15 cellular contexts compared by ENCODE assay signal in the genomic region with DNA sequence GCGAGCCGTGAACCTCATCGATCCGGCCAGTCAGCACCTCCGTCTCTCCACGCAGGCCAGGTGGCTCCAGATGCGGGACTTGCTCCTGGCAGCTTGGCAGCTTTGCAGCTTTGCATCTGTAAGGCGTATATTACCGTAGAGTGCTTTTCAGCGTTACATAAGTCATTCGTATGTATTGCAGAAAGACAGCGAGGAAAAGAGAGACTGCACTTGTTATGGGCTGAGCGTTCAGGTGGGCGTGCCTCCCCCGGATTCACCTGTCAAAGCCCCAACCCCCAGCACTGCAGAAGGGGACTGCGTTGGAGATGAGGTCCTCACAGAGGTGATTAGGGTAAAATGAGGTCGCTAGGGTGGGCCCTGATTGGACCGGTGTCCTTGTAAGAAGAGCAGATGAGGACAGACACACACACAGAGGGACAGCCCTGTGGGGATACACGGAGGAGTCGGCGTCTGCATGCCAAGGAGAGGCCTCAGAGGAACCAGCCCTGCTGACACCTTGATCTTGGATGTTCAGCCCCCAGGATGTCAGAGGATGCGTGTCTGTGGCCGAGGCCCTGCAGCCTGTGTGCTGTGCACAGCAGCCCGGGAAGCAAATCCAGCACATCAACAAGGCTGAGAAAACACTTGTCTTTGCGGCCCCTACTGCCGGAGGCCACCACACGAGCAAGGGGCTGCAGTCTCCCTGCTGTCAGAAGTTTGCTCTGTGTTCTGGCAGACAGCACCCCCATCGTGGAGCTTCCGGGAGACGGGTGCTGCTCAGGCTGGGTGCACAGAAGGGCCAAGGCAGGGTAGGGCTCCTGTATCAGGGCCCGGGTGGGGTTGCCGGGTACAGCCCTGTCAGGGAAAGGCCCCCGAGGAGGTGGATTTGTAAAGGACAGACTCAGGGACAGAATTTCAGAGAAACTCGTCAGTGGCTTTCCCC. TPM values are rescaled to one million over a fixed set of nuclear protein-coding genes. Genes with fewer than 3 reads are reported as not detected.
DNase-seq lines count a peak whose midpoint lies in the region; ATAC-seq, FAIRE-seq and TF ChIP-seq lines count a peak whose summit lies in the region.
"Had no signal": no experiment of that assay in that cellular context is flagged by ENCODE, and none has a peak within 500 bp of the region (broad histone marks: within the 10 kb centered on the region; RNA-seq: fewer than 3 reads in every experiment).

No MANE protein-coding gene starts in this region.

- no peak overlapping the region for H3K27ac Mint-ChIP-seq in type B pancreatic cell

- no peaks in the 10 kb centered on the region for H3K9me3 Mint-ChIP-seq in type B pancreatic cell

- no peaks in the 10 kb centered on the region for H3K79me2 ChIP-seq in GM12878 (ENCODE audit: control insufficient read depth, insufficient read depth, low read length)

- RAD21 ChIA-PET in GM12878 (lab: Charles Lee; ENCODE audit: unreplicated experiment) = interaction anchor here (0.8 to 1.4 kb wide), 5 partner anchors 10 to 49 kb away, joined by 3 to 4 read pairs (median 3); no protein-coding TSS in a partner anchor

- H3K4me2 ChIP-seq in BLaER1 treated with 17β-estradiol and CSF1 and Interleukin-3, amounts not matched to agents 10 nM and 100 nM = peak overlapping the region in 6 of 11 experiments; percentile 20 to 85 (median 76); a peak in 11 of 22 replicates
- H3K4me2 ChIP-seq in GM12878 (ENCODE audit: control insufficient read depth, insufficient read depth) = no peak overlapping the region

- H4K20me1 ChIP-seq in BLaER1 treated with 17β-estradiol and CSF1 and Interleukin-3, amounts not matched to agents 10 nM and 100 nM = 0 out of 22 replicates have a peak, but pooled peaks cover 0 to 5% (median 0%) of the 10 kb centered on the region in 11 experiments
- H4K20me1 ChIP-seq in GM12878 (ENCODE audit: control insufficient read depth, insufficient read depth) = no peaks in the 10 kb centered on the region

- TF ChIP-seq CTCF in GM12878 (IDR thresholded peaks at IDR 0.05 in 2 of 3, conservative IDR thresholded peaks at IDR 0.05 in 1 of 3; ENCODE audit: control insufficient read depth in 2 of 3, extremely low read depth in 1 of 3, insufficient read depth in 1 of 3, low read depth in 3 of 3, low read length in 3 of 3) = no peak
- TF ChIP-seq CTCF in type B pancreatic cell (conservative IDR thresholded peaks at IDR 0.05) = no peak

- no peak for TF ChIP-seq POLR2A in GM12878 (IDR thresholded peaks at IDR 0.05; ENCODE audit: low read depth, low read length)

- no peak for FAIRE-seq in GM12878 (lab: Jason Lieb, UNC)
- FAIRE-seq: endometrium had no signal

- no TSS peak for BruUV-seq in GM12878 (replicated peaks; lab: Mats Ljungman, UMichigan)

- 73% methylated on average over 34 of the region's 34 CpGs for WGBS in GM12878 (ENCODE audit: insufficient coverage, insufficient replicate concordance, low lambda C conversion rate, missing lambda C conversion rate)

- peaks cover 11 to 28% (median 22%) of the 10 kb centered on the region in 11 experiments for H3K9me3 ChIP-seq in BLaER1 treated with 17β-estradiol and CSF1 and Interleukin-3, amounts not matched to agents 10 nM and 100 nM (replicated peaks in 1 of 11)
- peaks cover 6% of the 10 kb centered on the region; the same call in 2 of the 3 replicates for H3K9me3 ChIP-seq in GM12878 (replicated peaks; ENCODE audit: control insufficient read depth, insufficient read depth, low read length)
- H3K9me3 ChIP-seq: sigmoid colon, thoracic aorta had no signal

- H3K4me3 ChIP-seq in BLaER1 treated with 17β-estradiol and CSF1 and Interleukin-3, amounts not matched to agents 10 nM and 100 nM = no peak overlapping the region
- no peak overlapping the region for H3K4me3 ChIP-seq in GM12878
- H3K4me3 ChIP-seq: sigmoid colon, thoracic aorta had no signal

- peak overlapping the region in 4 of 11 experiments; percentile 44 to 71 (median 60); a peak in 7 of 22 replicates for H3K27ac ChIP-seq in BLaER1 treated with 17β-estradiol and CSF1 and Interleukin-3, amounts not matched to agents 10 nM and 100 nM
- H3K27ac ChIP-seq in GM12878 (ENCODE audit: control insufficient read depth, insufficient read depth) = no peak overlapping the region
- H3K27ac ChIP-seq: sigmoid colon, thoracic aorta had no signal

- no peak for TF ChIP-seq EP300 in GM12878 (IDR thresholded peaks at IDR 0.05; ENCODE audit: borderline replicate concordance in 1 of 2, control insufficient read depth in 1 of 2, low read depth in 2 of 2, low read length in 2 of 2)

- DNase-seq in GM12878 (ENCODE audit: low read depth, low spot score) = no peak
- DNase-seq in activated effector memory CD4-positive, alpha-beta T cell treated with anti-CD3 and anti-CD28 coated beads, Interleukin-2, amount 50 U/mL, for 16 hours = no peak
- DNase-seq in type B pancreatic cell (ENCODE audit: extremely low spot score, unreplicated experiment) = no peak
- no peak for DNase-seq in NCI-H526 (lab: John Stamatoyannopoulos, UW)
- no peak for DNase-seq in cerebellar cortex (ENCODE audit: low spot score)
- DNase-seq: anterior cingulate cortex, NCI-H1417 treated with DMSO at 0.1 percent for 48 hours, NCI-H2227 treated with DMSO at 0.1 percent for 48 hours, sigmoid colon, T-helper 17 cell had no signal

- H3K27me3 Mint-ChIP-seq in type B pancreatic cell = peaks cover 3% of the 10 kb centered on the region

- no peaks in the 10 kb centered on the region for H3K36me3 Mint-ChIP-seq in type B pancreatic cell

- in situ Hi-C loops in GM12878 (cut with MboI) = no loop called here

- no peak overlapping the region for H3K4me3 Mint-ChIP-seq in type B pancreatic cell
- H3K4me3 Mint-ChIP-seq: T-helper 17 cell had no signal

- intact Hi-C loops in GM12878 (cut with micrococcal nuclease; ENCODE audit: unreplicated experiment) = no loop called here

- CTCF ChIA-PET in GM12878 (lab: Yijun Ruan, JAX) = no interaction called here

- peak overlapping the region in 3 of 11 experiments; percentile 32 to 51 (median 39); a peak in 3 of 22 replicates for H3K9ac ChIP-seq in BLaER1 treated with 17β-estradiol and CSF1 and Interleukin-3, amounts not matched to agents 10 nM and 100 nM
- H3K9ac ChIP-seq in GM12878 (ENCODE audit: control insufficient read depth, insufficient read depth, low read length) = peak overlapping the region; percentile 12; the same call in 1 of the 2 replicates

- peaks cover 6% of the 10 kb centered on the region for H3K4me1 Mint-ChIP-seq in type B pancreatic cell (ENCODE audit: unreplicated experiment)

- no peaks in the 10 kb centered on the region for H3K27me3 ChIP-seq in BLaER1 treated with 17β-estradiol and CSF1 and Interleukin-3, amounts not matched to agents 10 nM and 100 nM
- H3K27me3 ChIP-seq in GM12878 (replicated peaks in 1 of 2; ENCODE audit: control insufficient read depth in 2 of 2, insufficient read depth in 2 of 2, low read length in 1 of 2) = no peaks in the 10 kb centered on the region
- H3K27me3 ChIP-seq: sigmoid colon had no signal

- peak; percentile 20 for ATAC-seq in GM18502 (IDR thresholded peaks at IDR 0.05; ENCODE audit: poor library complexity, unreplicated experiment)
- peak; percentile 12 for ATAC-seq in HG03432 (IDR thresholded peaks at IDR 0.05; ENCODE audit: unreplicated experiment)
- ATAC-seq in GM12878 = peak; percentile 63

- POLR2A ChIA-PET in GM12878 (lab: Charles Lee) = interaction anchor here (1.3 kb wide), 1 partner anchor 9 kb away, joined by 4 read pairs; no protein-coding TSS in a partner anchor

- H3K36me3 ChIP-seq in BLaER1 treated with 17β-estradiol and CSF1 and Interleukin-3, amounts not matched to agents 10 nM and 100 nM = no peaks in the 10 kb centered on the region
- no peaks in the 10 kb centered on the region for H3K36me3 ChIP-seq in GM12878 (ENCODE audit: control insufficient read depth in 2 of 2, insufficient read depth in 2 of 2, low read length in 1 of 2)
- H3K36me3 ChIP-seq: sigmoid colon, thoracic aorta had no signal

- peaks cover 0 to 44% (median 16%) of the 10 kb centered on the region in 10 experiments; a peak in 13 of 20 replicates for H3K4me1 ChIP-seq in BLaER1 treated with 17β-estradiol and CSF1 and Interleukin-3, amounts not matched to agents 10 nM and 100 nM
- peaks cover 15% of the 10 kb centered on the region for H3K4me1 ChIP-seq in GM12878 (ENCODE audit: control insufficient read depth, insufficient read depth, low read length)
- H3K4me1 ChIP-seq: sigmoid colon had no signal

- peak overlapping the region; percentile 3 for H2AFZ ChIP-seq in GM12878 (ENCODE audit: control insufficient read depth, low read depth, low read length)

- SMC1A ChIA-PET in GM12878 (lab: Charles Lee; ENCODE audit: uncharacterized antibody, unreplicated experiment) = interaction anchor here (0.6 to 1.4 kb wide), 2 partner anchors 13 to 20 kb away, joined by 3 read pairs; no protein-coding TSS in a partner anchor

- TF ChIP-seq RAD21 in GM12878 (IDR thresholded peaks at IDR 0.05; ENCODE audit: insufficient read depth, low read depth, low read length) = no peak

TF ChIP-seq in GM12878, 131 proteins besides CTCF, POLR2A, EP300 and RAD21 (continues in another document):
- no peak for TF ChIP-seq ZNF207 (IDR thresholded peaks at IDR 0.05; ENCODE audit: borderline replicate concordance)
- TF ChIP-seq, protein P1, sequence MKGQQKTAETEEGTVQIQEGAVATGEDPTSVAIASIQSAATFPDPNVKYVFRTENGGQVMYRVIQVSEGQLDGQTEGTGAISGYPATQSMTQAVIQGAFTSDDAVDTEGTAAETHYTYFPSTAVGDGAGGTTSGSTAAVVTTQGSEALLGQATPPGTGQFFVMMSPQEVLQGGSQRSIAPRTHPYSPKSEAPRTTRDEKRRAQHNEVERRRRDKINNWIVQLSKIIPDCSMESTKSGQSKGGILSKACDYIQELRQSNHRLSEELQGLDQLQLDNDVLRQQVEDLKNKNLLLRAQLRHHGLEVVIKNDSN (IDR thresholded peaks at IDR 0.05; ENCODE audit: borderline replicate concordance, extremely low read length, insufficient read depth, low read depth, low read length) = no peak

RNA-seq across cellular contexts. Expression of gene AGPAT3, which starts 10.9 kb away (rescaled TPM):
- total RNA-seq in GM12878 (2013; cell fraction: nucleolus; rRNA removed) = 212 and 233 TPM in 2 replicates
- total RNA-seq in GM12878 (2014; rRNA removed) (46.9 and 47.8 TPM in 2 replicates), GM12878 (2014; rRNA removed; fragmentation: Illumina TruSeq; extraction: Trizol) (26.1 and 28.2 TPM in 2 replicates), GM12878 (2021) (89.5 and 110 TPM in 2 replicates), type B pancreatic cell (ENCODE audit: low replicate concordance) (57.6 and 59.2 TPM in 2 replicates)
- polyA plus RNA-seq in GM12878 (2011; ENCODE audit: low read depth) = 17.3 TPM
- polyA plus RNA-seq in GM12878 (2011; rRNA removed) (27.6 and 47.8 TPM in 2 replicates), GM12878 (2014; fragmentation: Illumina TruSeq; extraction: Trizol) (19.0 and 28.7 TPM in 2 replicates), GM12878 (2014; fragmentation: Nextera tagmentation; extraction: Ambion mirVana) (1 to 10 TPM; 1.2 to 3.7 TPM), GM12878 (2014; rRNA removed) (50.0 and 53.6 TPM in 2 replicates), GM12878 (2016; fragmentation: Nextera tagmentation; extraction: Ambion mirVana) (10 to 100 TPM; 17.5 to 33.0 TPM)
- 59.2 and 60.5 TPM in 2 replicates for polyA plus RNA-seq in GM12878 (2011; cell fraction: cytosol; rRNA removed)
- 80.2 and 83.8 TPM in 2 replicates for polyA plus RNA-seq in GM12878 (2011; cell fraction: nucleus; rRNA removed)
- polyA plus RNA-seq in GM12878 (2012) = 36.8 and 49.6 TPM in 2 replicates
- polyA minus RNA-seq in GM12878 (2011; rRNA and poly(A)+ RNA removed) = 62.2 and 76.5 TPM in 2 replicates
- 24.3 and 30.6 TPM in 2 replicates for polyA minus RNA-seq in GM12878 (2011; cell fraction: cytosol; rRNA and poly(A)+ RNA removed)
- 23.3 and 43.3 TPM in 2 replicates for polyA minus RNA-seq in GM12878 (2011; cell fraction: nucleus; rRNA and poly(A)+ RNA removed)

Comparison
In these comparisons a context has a peak if more than half of its experiments do, and no peak if none do; other contexts are left out.
1. ATAC-seq: peak in every context shown above with its lines; median percentile 63 in GM12878; 20 in GM18502; 12 in HG03432.